In genomic region chr6:143233563-143234285, GRCh38 we compare ENCODE assay signal across 22 cellular contexts.
DNase-seq lines count a peak whose midpoint lies in the region; ATAC-seq, FAIRE-seq and TF ChIP-seq lines count a peak whose summit lies in the region.
"Had no signal": no experiment of that assay in that cellular context is flagged by ENCODE, and none has a peak within 500 bp of the region (broad histone marks: within the 10 kb centered on the region; RNA-seq: fewer than 3 reads in every experiment).

No MANE protein-coding gene starts in this region.

- H3K79me2 ChIP-seq in K562 (ENCODE audit: control insufficient read depth, insufficient read depth, low read length), result no peaks in the 10 kb centered on the region

- H3K9me1 ChIP-seq in K562 (ENCODE audit: control insufficient read depth, insufficient read depth, low read length), result no peaks in the 10 kb centered on the region

- TF ChIP-seq POLR2A in K562 (conservative IDR thresholded peaks at IDR 0.05), result no peak
- TF ChIP-seq POLR2A in heart left ventricle (IDR thresholded peaks at IDR 0.05), result no peak

- no peak for ATAC-seq in K562
- ATAC-seq in HG03159 (IDR thresholded peaks at IDR 0.05; ENCODE audit: unreplicated experiment), result no peak
- ATAC-seq in CD8-positive, alpha-beta T cell, result no peak
- no peak for ATAC-seq in heart left ventricle
- ATAC-seq: activated T-cell treated with anti-CD3 and anti-CD28 coated beads, Interleukin-2, amount 50 U/mL, for 4 hours; psoas muscle; stimulated activated memory B cell treated with anti-CD40 and anti-IgM and Interleukin-4, amounts not matched to agents 10 μg/mL and 1 μg/mL and 100 μg/mL, for 72 hours had no signal

- TF ChIP-seq CTCF in K562 (IDR thresholded peaks at IDR 0.05 in 2 of 3, conservative IDR thresholded peaks at IDR 0.05 in 1 of 3; ENCODE audit: insufficient read depth in 2 of 3, low read depth in 1 of 3, low read length in 3 of 3), result no peak
- TF ChIP-seq CTCF in CD8-positive, alpha-beta T cell (IDR thresholded peaks at IDR 0.05), result no peak
- no peak for TF ChIP-seq CTCF in heart left ventricle (IDR thresholded peaks at IDR 0.05)

- H3K27ac ChIP-seq in K562 (ENCODE audit: extremely low read depth, low read depth, low read length) (no peak overlapping the region), heart left ventricle (no peak overlapping the region)
- no peak overlapping the region for H3K27ac ChIP-seq in CD8-positive, alpha-beta T cell (ENCODE audit: low read depth, low read length)
- H3K27ac ChIP-seq: 22Rv1, left lung, psoas muscle, suprapubic skin had no signal

- BruUV-seq in K562 (replicated peaks; lab: Mats Ljungman, UMichigan), result no TSS peak

- no peak for TF ChIP-seq RAD21 in K562 (CRISPR knock-in tag; conservative IDR thresholded peaks at IDR 0.05 in 1 of 2, IDR thresholded peaks at IDR 0.05 in 1 of 2)

- no peak overlapping the region for H3K4me3 ChIP-seq in K562
- H3K4me3 ChIP-seq in CD8-positive, alpha-beta T cell (ENCODE audit: low read depth, low read length), result no peak overlapping the region
- H3K4me3 ChIP-seq in heart left ventricle, result no peak overlapping the region
- H3K4me3 ChIP-seq: left lung, psoas muscle, suprapubic skin had no signal

- H3K9me3 ChIP-seq in K562 (replicated peaks; ENCODE audit: control insufficient read depth, insufficient read depth, low read depth, low read length) (no peaks in the 10 kb centered on the region), heart left ventricle (no peaks in the 10 kb centered on the region)
- H3K9me3 ChIP-seq in CD8-positive, alpha-beta T cell (ENCODE audit: low read length), result no peaks in the 10 kb centered on the region
- H3K9me3 ChIP-seq: left lung, psoas muscle, suprapubic skin had no signal

- in situ Hi-C loops in K562 (cut with MboI), result no loop called here

- H3K36me3 ChIP-seq in K562 (ENCODE audit: control insufficient read depth, insufficient read depth, low read length) (peaks cover 70% of the 10 kb centered on the region; the same call in 2 of the 3 replicates), heart left ventricle (no peaks in the 10 kb centered on the region)
- H3K36me3 ChIP-seq in CD8-positive, alpha-beta T cell (ENCODE audit: insufficient read depth, low read length), result no peaks in the 10 kb centered on the region
- H3K36me3 ChIP-seq: left lung, suprapubic skin had no signal

- no peak overlapping the region for H3K4me3 Mint-ChIP-seq in CD8-positive, alpha-beta T cell
- H3K4me3 Mint-ChIP-seq: activated naive CD8-positive, alpha-beta T cell treated with anti-CD3 and anti-CD28 coated beads, Interleukin-2, amount 50 U/mL, for 24 hours; activated T-cell treated with anti-CD3 and anti-CD28 coated beads, Interleukin-2, amount 50 U/mL, for 4 hours; CD4-positive, alpha-beta T cell; H9; stimulated activated memory B cell treated with anti-CD40 and anti-IgM and Interleukin-4, amounts not matched to agents 10 μg/mL and 1 μg/mL and 100 μg/mL, for 72 hours had no signal

- H3K36me3 Mint-ChIP-seq in CD8-positive, alpha-beta T cell, result no peaks in the 10 kb centered on the region
- H3K36me3 Mint-ChIP-seq: stimulated activated memory B cell treated with anti-CD40 and anti-IgM and Interleukin-4, amounts not matched to agents 10 μg/mL and 1 μg/mL and 100 μg/mL, for 72 hours had no signal

- H3K4me2 ChIP-seq in K562 (ENCODE audit: insufficient read depth, low read length), result no peak overlapping the region

- H3K4me1 ChIP-seq in K562 (replicated peaks in 1 of 2; ENCODE audit: control insufficient read depth in 2 of 2, insufficient read depth in 2 of 2, low read length in 2 of 2) (peaks cover 0 to 3% of the 10 kb centered on the region in 2 experiments; a peak in 1 of 5 replicates), heart left ventricle (no peaks in the 10 kb centered on the region)
- no peaks in the 10 kb centered on the region for H3K4me1 ChIP-seq in CD8-positive, alpha-beta T cell (ENCODE audit: insufficient read depth, low read length)
- H3K4me1 ChIP-seq: left lung had no signal

- no peaks in the 10 kb centered on the region for H3K4me1 Mint-ChIP-seq in CD8-positive, alpha-beta T cell (ENCODE audit: low read depth)
- H3K4me1 Mint-ChIP-seq: activated naive CD8-positive, alpha-beta T cell treated with anti-CD3 and anti-CD28 coated beads, Interleukin-2, amount 50 U/mL, for 24 hours; stimulated activated memory B cell treated with anti-CD40 and anti-IgM and Interleukin-4, amounts not matched to agents 10 μg/mL and 1 μg/mL and 100 μg/mL, for 72 hours had no signal

- peak; percentile 13 for DNase-seq in DMS 273 (lab: John Stamatoyannopoulos, UW; ENCODE audit: unreplicated experiment)
- DNase-seq in DMS 273 treated with DMSO at 0.1 percent for 48 hours (lab: John Stamatoyannopoulos, UW), result no peak
- no peak for DNase-seq in K562 (ENCODE audit: extremely low read depth in 1 of 4, low spot score in 3 of 4)
- DNase-seq in activated CD8-positive, alpha-beta memory T cell treated with anti-CD3 and anti-CD28 coated beads, Interleukin-2, amount 50 U/mL, for 48 hours, result no peak
- no peak for DNase-seq in CD8-positive, alpha-beta T cell
- DNase-seq in heart left ventricle, result no peak
- DNase-seq: activated gamma-delta T cell treated with Interleukin-2 at 50 U/mL for 16 hours; activated T-cell treated with anti-CD3 and anti-CD28 coated beads, Interleukin-2, amount 50 U/mL, for 4 hours; effector CD4-positive, alpha-beta T cell; left lung; NCI-H1436 treated with DMSO at 0.1 percent for 48 hours; stimulated activated CD4-positive, alpha-beta T cell treated with anti-CD3 and anti-CD28 coated beads, Interleukin-4, amount 100 ng/mL, for 4 hours had no signal

- H3K27ac Mint-ChIP-seq in CD8-positive, alpha-beta T cell, result no peak overlapping the region
- H3K27ac Mint-ChIP-seq: activated naive CD8-positive, alpha-beta T cell treated with anti-CD3 and anti-CD28 coated beads, Interleukin-2, amount 50 U/mL, for 24 hours; CD4-positive, alpha-beta T cell; stimulated activated memory B cell treated with anti-CD40 and anti-IgM and Interleukin-4, amounts not matched to agents 10 μg/mL and 1 μg/mL and 100 μg/mL, for 72 hours had no signal

- H3K9ac ChIP-seq in K562 (ENCODE audit: insufficient read depth in 1 of 2, low read depth in 2 of 2, low read length in 2 of 2), result no peak overlapping the region

- FAIRE-seq in K562 (lab: Jason Lieb, UNC) (no peak), islet of Langerhans (lab: Jason Lieb, UNC) (peak; percentile 71)
- FAIRE-seq: colon had no signal

- intact Hi-C loops in K562 (cut with micrococcal nuclease) (loop anchor here (1.0 kb wide), 1 partner anchor 194 kb away; no protein-coding TSS in a partner anchor), heart left ventricle (cut with DNase I) (loop anchor here in 2 of 10 donors (10.0 kb wide), 1 partner anchor 191 kb away; no protein-coding TSS in a partner anchor)
- intact Hi-C loops in CD8-positive, alpha-beta T cell (cut with DNase I, micrococcal nuclease), result loop anchor here (2.0 kb wide), 2 partner anchors 193 to 195 kb away; no protein-coding TSS in a partner anchor

- no peaks in the 10 kb centered on the region for H3K27me3 Mint-ChIP-seq in CD8-positive, alpha-beta T cell (ENCODE audit: low read depth)
- H3K27me3 Mint-ChIP-seq: activated naive CD8-positive, alpha-beta T cell treated with anti-CD3 and anti-CD28 coated beads, Interleukin-2, amount 50 U/mL, for 24 hours; CD4-positive, alpha-beta T cell; stimulated activated memory B cell treated with anti-CD40 and anti-IgM and Interleukin-4, amounts not matched to agents 10 μg/mL and 1 μg/mL and 100 μg/mL, for 72 hours had no signal

- H3K27me3 ChIP-seq in K562 (ENCODE audit: control insufficient read depth in 2 of 2, insufficient read depth in 2 of 2, low read length in 2 of 2), result no peaks in the 10 kb centered on the region
- H3K27me3 ChIP-seq in CD8-positive, alpha-beta T cell (ENCODE audit: insufficient read depth, low read length), result no peaks in the 10 kb centered on the region
- H3K27me3 ChIP-seq in heart left ventricle, result no peaks in the 10 kb centered on the region
- H3K27me3 ChIP-seq: left lung, suprapubic skin had no signal

- H3K9me3 Mint-ChIP-seq in CD8-positive, alpha-beta T cell, result no peaks in the 10 kb centered on the region
- H3K9me3 Mint-ChIP-seq: activated naive CD8-positive, alpha-beta T cell treated with anti-CD3 and anti-CD28 coated beads, Interleukin-2, amount 50 U/mL, for 24 hours; activated T-cell treated with anti-CD3 and anti-CD28 coated beads, Interleukin-2, amount 50 U/mL, for 4 hours; H9; stimulated activated memory B cell treated with anti-CD40 and anti-IgM and Interleukin-4, amounts not matched to agents 10 μg/mL and 1 μg/mL and 100 μg/mL, for 72 hours had no signal

- 80% methylated on average over 7 of the region's 7 CpGs for WGBS in K562 (ENCODE audit: insufficient coverage, low coverage, missing lambda C conversion rate)
- 51 to 59% (median 56%) methylated on average over 7 of the region's 7 CpGs for WGBS in heart left ventricle, 4 donors

- no peak overlapping the region for H2AFZ ChIP-seq in K562 (ENCODE audit: low read depth, low read length)

- POLR2A ChIA-PET in K562 (lab: Yijun Ruan, JAX), result no interaction called here
- POLR2A ChIA-PET in CD8-positive, alpha-beta T cell (lab: Charles Lee), result interaction anchor here (0.6 kb wide), 1 partner anchor 31 kb away, joined by 3 read pairs; no protein-coding TSS in a partner anchor

- no peaks in the 10 kb centered on the region for H4K20me1 ChIP-seq in K562 (replicated peaks; ENCODE audit: control insufficient read depth, insufficient read depth, low read length)

- TF ChIP-seq EP300 in K562 (IDR thresholded peaks at IDR 0.05; ENCODE audit: low read length), result no peak

- CTCF ChIA-PET in K562 (lab: Yijun Ruan, JAX; ENCODE audit: low intra/inter-chr PET ratio), result no interaction called here
- CTCF ChIA-PET in CD8-positive, alpha-beta T cell (lab: Charles Lee), result no interaction called here

TF ChIP-seq in K562, 482 proteins besides CTCF, POLR2A, EP300 and RAD21 (continues in another document):
- no peak for TF ChIP-seq XRCC5 (IDR thresholded peaks at IDR 0.05; ENCODE audit: low read depth, low read length)
- 0 out of 2 replicates have a peak, but pooled peaks have one; percentile 12 for TF ChIP-seq PKNOX1 (IDR thresholded peaks at IDR 0.05)
- TF ChIP-seq KAT8 (IDR thresholded peaks at IDR 0.05; ENCODE audit: low read depth), result no peak
